In genomic region chrX:54043696-54044125, GRCh38 we compare ENCODE assay signal across 8 cellular contexts. TPM values are rescaled to one million over a fixed set of nuclear protein-coding genes. Genes with fewer than 3 reads are reported as not detected.
DNase-seq lines count a peak whose midpoint lies in the region; ATAC-seq, FAIRE-seq and TF ChIP-seq lines count a peak whose summit lies in the region.

No MANE protein-coding gene starts in this region.

- TF ChIP-seq POLR2A in H1 (IDR thresholded peaks at IDR 0.05; ENCODE audit: control extremely low read depth in 1 of 2, low read depth in 2 of 2, low read length in 2 of 2), result no peak

- no peak overlapping the region for H2BK12ac ChIP-seq in H1 (ENCODE audit: low read depth, low read length)

- DNase-seq in Daoy (ENCODE audit: low read depth) (peak; percentile 44), WERI-Rb-1 (peak; percentile 29), H1 (ENCODE audit: low read depth in 1 of 2, low spot score in 2 of 2) (peak in 1 of 2 experiments; percentile 64), substantia nigra (lab: John Stamatoyannopoulos, UW) (peak in 21 of 49 donors; percentile 9 to 69 (median 35))

- FAIRE-seq in H1 (lab: Jason Lieb, UNC), result no peak

- H3K23me2 ChIP-seq in H1 (ENCODE audit: low read depth, low read length), result peaks cover 7% of the 10 kb centered on the region

- H3K23ac ChIP-seq in H1 (ENCODE audit: insufficient read length), result no peak overlapping the region

- H3K27me3 ChIP-seq in WERI-Rb-1 (ENCODE audit: insufficient read depth, low read depth, severe bottlenecking) (peaks cover 6% of the 10 kb centered on the region), H1 (replicated peaks in 1 of 4; ENCODE audit: control insufficient read depth in 3 of 4, extremely low read depth in 1 of 4, insufficient read depth in 3 of 4, low read length in 3 of 4) (no peaks in the 10 kb centered on the region)

- H4K91ac ChIP-seq in H1 (replicated peaks; ENCODE audit: insufficient read length, low read length), result no peak overlapping the region

- TF ChIP-seq EP300 in H1 (IDR thresholded peaks at IDR 0.05; ENCODE audit: borderline replicate concordance in 1 of 2, low read depth in 2 of 2, low read length in 2 of 2), result no peak

- H3K27ac ChIP-seq in WERI-Rb-1 (peak overlapping the region; percentile 91), H1 (ENCODE audit: low read depth, low read length) (peak overlapping the region; percentile 90; the same call in 1 of the 2 replicates), mesodermal cell (ENCODE audit: low read depth, low read length, severe bottlenecking) (peak overlapping the region; percentile 96), substantia nigra (ENCODE audit: low read depth, low read length, poor library complexity, severe bottlenecking) (peak overlapping the region; percentile 86)

- peak overlapping the region; percentile 71; the same call in 1 of the 2 replicates for H3K18ac ChIP-seq in H1 (ENCODE audit: extremely low read depth, low read length)

- WGBS in H1 (ENCODE audit: extremely low coverage in 1 of 2, insufficient coverage in 1 of 2, insufficient read length in 1 of 2, insufficient replicate concordance in 2 of 2, low coverage in 1 of 2, low lambda C conversion rate in 2 of 2, missing lambda C conversion rate in 1 of 2), 2 experiments, result 3% methylated on average over 14 of the region's 39 CpGs; no CpG with 5 or more reads in 1 of the 2 experiments
- WGBS in mesodermal cell (ENCODE audit: insufficient coverage in 2 of 2), 2 experiments, result 0 to 1% methylated on average over 11 to 20 of the region's 39 CpGs

- TF ChIP-seq CTCF in WERI-Rb-1 (IDR thresholded peaks at IDR 0.05; ENCODE audit: low read depth, low read length) (no peak), H1 (IDR thresholded peaks at IDR 0.05; ENCODE audit: control extremely low read depth in 1 of 3, insufficient read depth in 1 of 3, low read depth in 1 of 3, low read length in 3 of 3) (no peak)

- H3K36me3 ChIP-seq in WERI-Rb-1 (0 out of 2 replicates have a peak, but pooled peaks cover 7% of the 10 kb centered on the region), H1 (ENCODE audit: control insufficient read depth in 2 of 4, insufficient read depth in 4 of 4, low read length in 3 of 4) (peaks cover 0 to 24% (median 8%) of the 10 kb centered on the region in 4 experiments; a peak in 7 of 8 replicates), mesodermal cell (ENCODE audit: control insufficient read depth, insufficient read depth, low read length) (peaks cover 25% of the 10 kb centered on the region)

- POLR2A ChIA-PET in H1 (lab: Charles Lee; ENCODE audit: partially characterized antibody), result interaction anchor here (0.9 to 3.4 kb wide), 11 partner anchors 10 to 400 kb away, joined by 3 to 18 read pairs (median 3); partner anchors contain the start of genes FAM120C and TSR2

- no peak overlapping the region for H2AK5ac ChIP-seq in H1 (ENCODE audit: low read depth, low read length)

- H2BK15ac ChIP-seq in H1 (ENCODE audit: low read length), result no peak overlapping the region

- H4K5ac ChIP-seq in H1 (ENCODE audit: insufficient read length, low read depth, low read length), result peak overlapping the region; percentile 83

- no peak for TF ChIP-seq RAD21 in H1 (IDR thresholded peaks at IDR 0.05 in 1 of 2, conservative IDR thresholded peaks at IDR 0.05 in 1 of 2; ENCODE audit: low read depth in 2 of 2, low read length in 2 of 2)

- H3K4me3 ChIP-seq in WERI-Rb-1 (ENCODE audit: low read depth, low read length) (peak overlapping the region; percentile 73), H1 (ENCODE audit: extremely low read depth in 1 of 4, insufficient read depth in 2 of 4, low read depth in 3 of 4, low read length in 4 of 4) (peak overlapping the region; percentile 72 to 90 (median 78)), mesodermal cell (ENCODE audit: extremely low read depth, insufficient read depth, low read length, poor library complexity, severe bottlenecking) (peak overlapping the region; percentile 57)

- H3K4me1 ChIP-seq in H1 (replicated peaks in 1 of 4; ENCODE audit: control insufficient read depth in 3 of 4, insufficient read depth in 4 of 4, low read length in 3 of 4), result peaks cover 1 to 7% (median 4%) of the 10 kb centered on the region in 4 experiments; a peak in 3 of 7 replicates
- peaks cover 5% of the 10 kb centered on the region for H3K4me1 ChIP-seq in mesodermal cell (ENCODE audit: control insufficient read depth, insufficient read depth, low read length, poor library complexity, severe bottlenecking)

- H3K14ac ChIP-seq in H1 (ENCODE audit: insufficient read length), result no peak overlapping the region

- ATAC-seq in GM19455 (IDR thresholded peaks at IDR 0.05; ENCODE audit: unreplicated experiment) (peak; percentile 23), HG03565 (IDR thresholded peaks at IDR 0.05; ENCODE audit: unreplicated experiment) (peak; percentile 6), GM18519 (IDR thresholded peaks at IDR 0.05; ENCODE audit: low FRiP score, unreplicated experiment) (no peak)

- H2AFZ ChIP-seq in H1 (ENCODE audit: low read length), result peak overlapping the region; percentile 32; the same call in 1 of the 2 replicates

- peak overlapping the region; percentile 78 to 88 for H3K4me2 ChIP-seq in H1 (ENCODE audit: insufficient read depth in 1 of 2, low read depth in 2 of 2, low read length in 2 of 2)

- H2BK20ac ChIP-seq in H1 (ENCODE audit: low read length), result no peak overlapping the region

- H4K20me1 ChIP-seq in H1 (replicated peaks in 1 of 2; ENCODE audit: control insufficient read depth in 1 of 2, insufficient read depth in 2 of 2, low read length in 2 of 2), result no peaks in the 10 kb centered on the region

- no peak overlapping the region for H2BK120ac ChIP-seq in H1 (replicated peaks; ENCODE audit: low read depth, low read length)

- H4K8ac ChIP-seq in H1 (ENCODE audit: extremely low read depth, insufficient read depth, low read length), result peak overlapping the region; percentile 98

- no peaks in the 10 kb centered on the region for H3K79me2 ChIP-seq in H1 (ENCODE audit: control insufficient read depth in 1 of 2, insufficient read depth in 2 of 2, low read length in 2 of 2)

- CTCF ChIA-PET in H1 (lab: Charles Lee; ENCODE audit: partially characterized antibody), result interaction anchor here (1.6 kb wide), 1 partner anchor 60 kb away, joined by 3 read pairs; no protein-coding TSS in a partner anchor

- peak overlapping the region; percentile 77 for H3K56ac ChIP-seq in H1 (replicated peaks; ENCODE audit: insufficient read length, low read depth, low read length)

- H3K4ac ChIP-seq in H1 (replicated peaks; ENCODE audit: insufficient read length, low read depth, low read length), result peak overlapping the region; percentile 53

- no peaks in the 10 kb centered on the region for H3K79me1 ChIP-seq in H1 (ENCODE audit: low read depth, low read length)

- H3K9me3 ChIP-seq in WERI-Rb-1 (ENCODE audit: severe bottlenecking) (no peaks in the 10 kb centered on the region), H1 (ENCODE audit: insufficient read depth in 2 of 2, low read depth in 1 of 2, low read length in 1 of 2) (no peaks in the 10 kb centered on the region), mesodermal cell (ENCODE audit: control insufficient read depth, low read length) (no peaks in the 10 kb centered on the region)

- peak overlapping the region; percentile 88 for H2BK5ac ChIP-seq in H1 (ENCODE audit: low read depth, low read length)

- peak overlapping the region; percentile 70 to 94 (median 86) for H3K9ac ChIP-seq in H1 (replicated peaks in 1 of 4; ENCODE audit: extremely low read depth in 1 of 4, low read depth in 3 of 4, low read length in 3 of 4)

TF ChIP-seq in H1, 55 proteins besides CTCF, POLR2A, EP300 and RAD21:
- TF ChIP-seq HDAC2 (IDR thresholded peaks at IDR 0.05; ENCODE audit: borderline replicate concordance in 1 of 2, low read depth in 2 of 2, low read length in 2 of 2) (0 out of 4 replicates have a peak, but pooled peaks of 1 of the 2 experiments have one; percentile 62), KDM4A (IDR thresholded peaks at IDR 0.05; ENCODE audit: low read depth, low read length, severe bottlenecking) (peak; percentile 10), TAF1 (IDR thresholded peaks at IDR 0.05; ENCODE audit: low read depth, low read length) (no peak)

RNA-seq across cellular contexts. Expression of gene PHF8, which starts 0.6 kb away (rescaled TPM):
- total RNA-seq in Daoy (2014; rRNA removed; shearing (Covaris generic)), result 13.8 and 24.9 TPM in 2 replicates
- total RNA-seq in H1 (2021; fragmentation: NEBNext Ultra II Directional; extraction: Animal tissue kit (Norgen Biotek cat#: 25700)), result 27.6 and 29.8 TPM in 2 replicates
- 14.6 and 17.4 TPM in 2 replicates for polyA plus RNA-seq in H1 (2011; rRNA removed)
- 15.8 TPM for polyA plus RNA-seq in H1 (2011; cell fraction: cytosol; rRNA removed)
- polyA plus RNA-seq in H1 (2011; cell fraction: nucleus; rRNA removed), result 37.5 TPM
- polyA plus RNA-seq in H1 (2012, experiment 1 of 2), result 16.2 to 22.4 TPM (median 18.8 TPM) in 4 replicates
- polyA plus RNA-seq in H1 (2012, experiment 2 of 2), result 6.3 TPM
- 12.6 TPM for polyA plus RNA-seq in H1 (2013, experiment 1 of 2)
- polyA plus RNA-seq in H1 (2013, experiment 2 of 2), result 12.0 TPM
- 41.1 and 73.2 TPM in 2 replicates for polyA minus RNA-seq in H1 (2011; rRNA and poly(A)+ RNA removed)
- 32.1 TPM for polyA minus RNA-seq in H1 (2011; cell fraction: cytosol; rRNA and poly(A)+ RNA removed)
- polyA minus RNA-seq in H1 (2011; cell fraction: nucleus; rRNA and poly(A)+ RNA removed), result 59.7 TPM
- 23.2 TPM for polyA plus RNA-seq in mesodermal cell (2013, experiment 1 of 2)
- 15.6 TPM for polyA plus RNA-seq in mesodermal cell (2013, experiment 2 of 2)
